In genomic region chr7:142805350-142806020, GRCh38 we compare ENCODE assay signal across 16 cellular contexts. TPM values are rescaled to one million over a fixed set of nuclear protein-coding genes. Genes with fewer than 3 reads are reported as not detected.
DNase-seq lines count a peak whose midpoint lies in the region; ATAC-seq and FAIRE-seq lines count a peak whose summit lies in the region.
"Had no signal": no experiment of that assay in that cellular context is flagged by ENCODE, and none has a peak within 500 bp of the region (broad histone marks: within the 10 kb centered on the region; RNA-seq: fewer than 3 reads in every experiment).

No MANE protein-coding gene starts in this region.

- H3K36me3 ChIP-seq in KOPT-K1 (ENCODE audit: insufficient read depth, low read length): peaks cover 39% of the 10 kb centered on the region
- H3K36me3 ChIP-seq: neutrophil had no signal

- POLR2A ChIA-PET in naive thymus-derived CD8-positive, alpha-beta T cell (lab: Charles Lee): interaction anchor here (0.7 to 16.2 kb wide), 9 partner anchors 8 to 570 kb away, joined by 3 to 3070 read pairs (median 3); no protein-coding TSS in a partner anchor

- peaks cover 88% of the 10 kb centered on the region for H3K4me1 Mint-ChIP-seq in T-helper 2 cell treated with Interferon-gamma antibody and Interleukin-4, amounts not matched to agents 5 μg/mL and 100 μg/mL, for 36 hours (ENCODE audit: low read depth)
- H3K4me1 Mint-ChIP-seq in activated T-helper 17 cell treated with anti-CD3 and anti-CD28 coated beads, Interleukin-2, amount 50 U/mL, for 72 hours: peaks cover 82% of the 10 kb centered on the region
- H3K4me1 Mint-ChIP-seq in naive thymus-derived CD8-positive, alpha-beta T cell: peaks cover 72 to 98% (median 97%) of the 10 kb centered on the region in 4 donors

- peak overlapping the region; percentile 64 for H3K4me3 Mint-ChIP-seq in T-helper 2 cell treated with Interferon-gamma antibody and Interleukin-4, amounts not matched to agents 5 μg/mL and 100 μg/mL, for 36 hours
- peak overlapping the region; percentile 92 for H3K4me3 Mint-ChIP-seq in activated T-helper 17 cell treated with anti-CD3 and anti-CD28 coated beads, Interleukin-2, amount 50 U/mL, for 72 hours
- H3K4me3 Mint-ChIP-seq in naive thymus-derived CD8-positive, alpha-beta T cell: peak overlapping the region; percentile 53 to 99 (median 86)
- H3K4me3 Mint-ChIP-seq: type B pancreatic cell had no signal

- peak overlapping the region; percentile 100 for H3K27ac ChIP-seq in KOPT-K1 (ENCODE audit: low read depth, low read length, poor library complexity, severe bottlenecking)
- H3K27ac ChIP-seq: neutrophil, SK-N-MC had no signal

- DNase-seq in T-helper 2 cell treated with Interferon-gamma antibody and Interleukin-4, amounts not matched to agents 5 μg/mL and 100 μg/mL, for 36 hours (ENCODE audit: low spot score): no peak
- DNase-seq in T-helper 2 cell: no peak
- DNase-seq in naive thymus-derived CD8-positive, alpha-beta T cell: peak in 1 of 10 donors; percentile 1
- DNase-seq in mucosa of gallbladder (ENCODE audit: low spot score): no peak
- no peak for DNase-seq in frontal cortex (ENCODE audit: low spot score in 2 of 2)
- no peak for DNase-seq in mesenteric fat pad (ENCODE audit: low spot score)
- DNase-seq: 8988T; aorta; NCI-H187 treated with DMSO at 0.1 percent for 48 hours; NCI-H524; stimulated activated CD4-positive, alpha-beta T cell treated with anti-CD3 and anti-CD28 coated beads, Interleukin-2, amount 100 ng/mL, for 24 hours had no signal

- peaks cover 53% of the 10 kb centered on the region for H3K36me3 Mint-ChIP-seq in T-helper 2 cell treated with Interferon-gamma antibody and Interleukin-4, amounts not matched to agents 5 μg/mL and 100 μg/mL, for 36 hours (ENCODE audit: low read depth)
- peaks cover 86% of the 10 kb centered on the region for H3K36me3 Mint-ChIP-seq in activated T-helper 17 cell treated with anti-CD3 and anti-CD28 coated beads, Interleukin-2, amount 50 U/mL, for 72 hours (ENCODE audit: low read depth)
- peaks cover 20 to 45% (median 42%) of the 10 kb centered on the region in 3 donors for H3K36me3 Mint-ChIP-seq in naive thymus-derived CD8-positive, alpha-beta T cell
- H3K36me3 Mint-ChIP-seq: type B pancreatic cell had no signal

- H3K9me3 ChIP-seq in KOPT-K1 (ENCODE audit: insufficient read depth, low read length, poor library complexity, severe bottlenecking): no peaks in the 10 kb centered on the region
- H3K9me3 ChIP-seq: neutrophil had no signal

- no peak for FAIRE-seq in frontal cortex (lab: Jason Lieb, UNC)

- peak overlapping the region; percentile 93 for H3K27ac Mint-ChIP-seq in T-helper 2 cell treated with Interferon-gamma antibody and Interleukin-4, amounts not matched to agents 5 μg/mL and 100 μg/mL, for 36 hours
- H3K27ac Mint-ChIP-seq in activated T-helper 17 cell treated with anti-CD3 and anti-CD28 coated beads, Interleukin-2, amount 50 U/mL, for 72 hours: peak overlapping the region; percentile 98
- H3K27ac Mint-ChIP-seq in naive thymus-derived CD8-positive, alpha-beta T cell: peak overlapping the region; percentile 94 to 100 (median 100)
- H3K27ac Mint-ChIP-seq: type B pancreatic cell had no signal

- H3K9me3 Mint-ChIP-seq in T-helper 2 cell treated with Interferon-gamma antibody and Interleukin-4, amounts not matched to agents 5 μg/mL and 100 μg/mL, for 36 hours: no peaks in the 10 kb centered on the region
- H3K9me3 Mint-ChIP-seq in activated T-helper 17 cell treated with anti-CD3 and anti-CD28 coated beads, Interleukin-2, amount 50 U/mL, for 72 hours: no peaks in the 10 kb centered on the region
- no peaks in the 10 kb centered on the region for H3K9me3 Mint-ChIP-seq in naive thymus-derived CD8-positive, alpha-beta T cell
- H3K9me3 Mint-ChIP-seq: type B pancreatic cell had no signal

- no peaks in the 10 kb centered on the region for H3K27me3 Mint-ChIP-seq in T-helper 2 cell treated with Interferon-gamma antibody and Interleukin-4, amounts not matched to agents 5 μg/mL and 100 μg/mL, for 36 hours (ENCODE audit: low read depth)
- no peaks in the 10 kb centered on the region for H3K27me3 Mint-ChIP-seq in activated T-helper 17 cell treated with anti-CD3 and anti-CD28 coated beads, Interleukin-2, amount 50 U/mL, for 72 hours
- peaks cover 0 to 2% (median 0%) of the 10 kb centered on the region in 5 donors for H3K27me3 Mint-ChIP-seq in naive thymus-derived CD8-positive, alpha-beta T cell

- no peak for ATAC-seq in activated T-helper 17 cell treated with anti-CD3 and anti-CD28 coated beads, Interleukin-2, amount 50 U/mL, for 72 hours (replicated peaks)
- no peak for ATAC-seq in naive thymus-derived CD8-positive, alpha-beta T cell

RNA-seq across cellular contexts. Expression of gene PRSS2, which starts 34.7 kb away (rescaled TPM):
- total RNA-seq in activated T-helper 17 cell treated with anti-CD3 and anti-CD28 coated beads, Interleukin-2, amount 50 U/mL, for 72 hours: not detected
- not detected for total RNA-seq in naive thymus-derived CD8-positive, alpha-beta T cell
- not detected for polyA plus RNA-seq in naive thymus-derived CD8-positive, alpha-beta T cell
- total RNA-seq in mucosa of gallbladder: 94.5 TPM
- not detected for total RNA-seq in frontal cortex
- total RNA-seq in mesenteric fat pad: 9.3 TPM

RNA-seq across cellular contexts. Expression of gene EPHB6, which starts 49.4 kb away (rescaled TPM):
- 10 to 100 TPM in 1 of 2 donors, 1 to 10 TPM in 1; 8.0 to 14.9 TPM for total RNA-seq in activated T-helper 17 cell treated with anti-CD3 and anti-CD28 coated beads, Interleukin-2, amount 50 U/mL, for 72 hours
- 10 to 100 TPM; 48.6 to 57.4 TPM for total RNA-seq in naive thymus-derived CD8-positive, alpha-beta T cell
- polyA plus RNA-seq in naive thymus-derived CD8-positive, alpha-beta T cell: 10 to 100 TPM; 10.2 to 23.3 (median 10.2) TPM
- total RNA-seq in mucosa of gallbladder (16.7 TPM), frontal cortex (29.3 TPM), mesenteric fat pad (6.3 TPM)

RNA-seq across cellular contexts. Expression of gene PRSS1, which starts 56.2 kb away (rescaled TPM):
- not detected for total RNA-seq in activated T-helper 17 cell treated with anti-CD3 and anti-CD28 coated beads, Interleukin-2, amount 50 U/mL, for 72 hours
- not detected for total RNA-seq in naive thymus-derived CD8-positive, alpha-beta T cell
- polyA plus RNA-seq in naive thymus-derived CD8-positive, alpha-beta T cell: not detected
- 30.7 TPM for total RNA-seq in mucosa of gallbladder
- not detected for total RNA-seq in frontal cortex
- 5.0 TPM for total RNA-seq in mesenteric fat pad
